In genomic region chr9:33850267-33850629, GRCh38 we compare ENCODE assay signal across 1 cellular context.
TF ChIP-seq lines count a peak whose summit lies in the region.

No MANE protein-coding gene starts in this region.

TF ChIP-seq in WTC11, 78 proteins besides CTCF, POLR2A, EP300 and RAD21 (continued from another document):
- TF ChIP-seq ZNF532 (CRISPR knock-in tag; IDR thresholded peaks at IDR 0.05; ENCODE audit: borderline replicate concordance), result no peak
